4 cellular contexts compared by ENCODE assay signal in the genomic region with DNA sequence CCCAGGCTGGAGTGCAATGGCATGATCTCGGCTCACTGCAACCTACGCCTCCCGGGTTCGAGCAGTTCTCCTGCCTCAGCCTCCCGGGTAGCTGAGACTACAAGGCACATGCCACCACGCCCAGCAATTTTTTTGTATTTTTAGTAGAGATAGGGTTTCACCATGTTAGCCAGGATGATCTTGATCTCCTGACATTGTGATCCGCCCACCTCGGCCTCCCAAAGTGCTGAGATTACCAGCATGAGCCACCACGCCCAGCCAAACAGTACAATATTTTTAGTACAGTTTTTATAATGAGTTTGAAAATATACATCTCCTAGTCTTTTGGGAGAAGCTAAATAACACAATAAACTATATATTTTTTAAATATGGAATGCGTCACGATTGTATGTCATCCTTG. TPM values are rescaled to one million over a fixed set of nuclear protein-coding genes. Genes with fewer than 3 reads are reported as not detected.
"Had no signal": no experiment of that assay in that cellular context is flagged by ENCODE, and none has a peak within 500 bp of the region (broad histone marks: within the 10 kb centered on the region; RNA-seq: fewer than 3 reads in every experiment).

No MANE protein-coding gene starts in this region.

RNA-seq across cellular contexts. Expression of a gene that starts 46.9 kb away (rescaled TPM):
- total RNA-seq: HT-29, HT1080, IMR-90 had no signal
- polyA plus RNA-seq: IgD-negative memory B cell, IMR-90 had no signal
